In genomic region chr4:38315296-38315695, GRCh38 we compare ENCODE assay signal across 13 cellular contexts.
"Had no signal": no experiment of that assay in that cellular context is flagged by ENCODE, and none has a peak within 500 bp of the region (broad histone marks: within the 10 kb centered on the region; RNA-seq: fewer than 3 reads in every experiment).

No MANE protein-coding gene starts in this region.

- H3K27ac ChIP-seq: ovary, tibial artery had no signal

- H3K36me3 ChIP-seq: ovary, tibial artery had no signal

- H3K4me3 Mint-ChIP-seq: activated naive CD8-positive, alpha-beta T cell treated with anti-CD3 and anti-CD28 coated beads, Interleukin-2, amount 50 U/mL, for 24 hours; effector memory CD8-positive, alpha-beta T cell; stimulated activated naive CD8-positive, alpha-beta T cell treated with anti-CD3 and anti-CD28 coated beads, Interleukin-15, amount 100 ng/mL, for 72 hours had no signal

- H3K9me3 Mint-ChIP-seq: effector memory CD8-positive, alpha-beta T cell had no signal

- ATAC-seq: activated naive CD8-positive, alpha-beta T cell treated with anti-CD3 and anti-CD28 coated beads, Interleukin-2, amount 50 U/mL, for 24 hours; effector memory CD8-positive, alpha-beta T cell; stimulated activated naive CD8-positive, alpha-beta T cell treated with anti-CD3 and anti-CD28 coated beads, Interleukin-15, amount 100 ng/mL, for 72 hours had no signal

- H3K9me3 ChIP-seq: ovary, tibial artery had no signal

- H3K27me3 ChIP-seq: ovary, tibial artery had no signal

- H3K4me3 ChIP-seq: ovary, tibial artery had no signal

- DNase-seq: activated CD4-positive, alpha-beta T cell treated with anti-CD3 and anti-CD28 coated beads for 1 hour; activated CD4-positive, alpha-beta T cell treated with anti-CD3 and anti-CD28 coated beads, Interleukin-2, amount 50 U/mL, for 48 hours; activated CD8-positive, alpha-beta memory T cell treated with anti-CD3 and anti-CD28 coated beads, Interleukin-2, amount 50 U/mL, for 48 hours; activated naive CD8-positive, alpha-beta T cell treated with anti-CD3 and anti-CD28 coated beads, Interleukin-2, amount 50 U/mL, for 24 hours; central memory CD4-positive, alpha-beta T cell; cortex of kidney; effector memory CD8-positive, alpha-beta T cell; glutamatergic neuron; ovary; stimulated activated CD4-positive, alpha-beta T cell treated with anti-CD3 and anti-CD28 coated beads, Interleukin-4, amount 100 ng/mL, for 4 hours; stimulated activated naive CD8-positive, alpha-beta T cell treated with anti-CD3 and anti-CD28 coated beads, Interleukin-15, amount 100 ng/mL, for 72 hours; T1000; tibial artery had no signal

- H3K27ac Mint-ChIP-seq: activated naive CD8-positive, alpha-beta T cell treated with anti-CD3 and anti-CD28 coated beads, Interleukin-2, amount 50 U/mL, for 24 hours; stimulated activated naive CD8-positive, alpha-beta T cell treated with anti-CD3 and anti-CD28 coated beads, Interleukin-15, amount 100 ng/mL, for 72 hours had no signal

- H3K27me3 Mint-ChIP-seq: effector memory CD8-positive, alpha-beta T cell; stimulated activated naive CD8-positive, alpha-beta T cell treated with anti-CD3 and anti-CD28 coated beads, Interleukin-15, amount 100 ng/mL, for 72 hours had no signal
